Comparison of ENCODE assay signal across 8 cellular contexts in the genomic region with DNA sequence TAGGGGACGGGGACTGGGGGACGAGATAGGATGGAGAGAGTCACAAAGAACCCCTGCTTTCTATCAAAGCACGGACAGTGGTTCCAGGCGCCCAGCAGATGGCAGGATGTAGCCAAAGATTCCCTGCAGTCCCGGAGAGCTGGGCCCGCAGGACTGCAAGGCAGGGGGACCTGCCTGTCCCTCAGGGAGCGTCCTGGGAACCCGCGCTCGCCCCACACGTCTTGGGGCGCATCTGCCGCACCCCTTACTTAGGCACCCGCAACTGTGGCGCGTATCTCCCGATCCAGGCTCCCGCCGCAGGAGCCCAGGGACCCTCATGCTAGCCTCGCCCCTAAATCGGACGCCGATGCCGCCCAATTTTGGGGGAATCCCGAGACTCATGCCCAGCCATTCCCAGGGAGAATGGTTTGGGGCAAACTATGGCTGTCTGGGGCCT. TPM values are rescaled to one million over a fixed set of nuclear protein-coding genes. Genes with fewer than 3 reads are reported as not detected.
DNase-seq lines count a peak whose midpoint lies in the region; ATAC-seq and TF ChIP-seq lines count a peak whose summit lies in the region.

No MANE protein-coding gene starts in this region.

- intact Hi-C loops in dorsolateral prefrontal cortex (cut with DNase I): loop anchor here (2.0 to 10.0 kb wide), 5 partner anchors 92 to 762 kb away; no protein-coding TSS in a partner anchor
- intact Hi-C loops in left lung (cut with DNase I): no loop called here

- no peaks in the 10 kb centered on the region for H3K9me2 ChIP-seq in SK-N-SH

- TF ChIP-seq RAD21 in Ishikawa (IDR thresholded peaks at IDR 0.05; ENCODE audit: low read depth): peak; percentile 79
- peak; percentile 79 for TF ChIP-seq RAD21 in SK-N-SH (IDR thresholded peaks at IDR 0.05; ENCODE audit: low read length)

- H3K4me2 ChIP-seq in SK-N-SH: peak overlapping the region; percentile 100

- TF ChIP-seq EP300 in Ishikawa (IDR thresholded peaks at IDR 0.05; ENCODE audit: borderline replicate concordance): no peak
- no peak for TF ChIP-seq EP300 in SK-N-SH (IDR thresholded peaks at IDR 0.05; ENCODE audit: borderline replicate concordance in 1 of 2, low read depth in 1 of 2, low read length in 1 of 2)

- ATAC-seq in left lung: peak; percentile 95

- no peaks in the 10 kb centered on the region for H3K79me2 ChIP-seq in SK-N-SH (ENCODE audit: insufficient read depth)

- peak overlapping the region; percentile 38 to 68 for H3K4me3 ChIP-seq in SK-N-SH (ENCODE audit: low read depth in 2 of 2, low read length in 1 of 2)
- peak overlapping the region; percentile 31 to 78 (median 64) for H3K4me3 ChIP-seq in dorsolateral prefrontal cortex
- peak overlapping the region; percentile 27 to 50 for H3K4me3 ChIP-seq in left lung

- H3K36me3 ChIP-seq in SK-N-SH (replicated peaks in 1 of 2; ENCODE audit: control insufficient read depth in 1 of 2, insufficient read depth in 2 of 2, low read length in 1 of 2) (no peaks in the 10 kb centered on the region), left lung (no peaks in the 10 kb centered on the region)

- H3K27me3 ChIP-seq in SK-N-SH (ENCODE audit: insufficient read depth): peaks cover 15% of the 10 kb centered on the region
- peaks cover 0 to 8% (median 0%) of the 10 kb centered on the region in 45 donors for H3K27me3 ChIP-seq in dorsolateral prefrontal cortex
- peaks cover 0 to 39% of the 10 kb centered on the region in 2 donors for H3K27me3 ChIP-seq in left lung

- TF ChIP-seq CTCF in SK-N-SH (IDR thresholded peaks at IDR 0.05) (peak; percentile 72), dorsolateral prefrontal cortex (IDR thresholded peaks at IDR 0.05 in 54 of 56, conservative IDR thresholded peaks at IDR 0.05 in 2 of 56; ENCODE audit: low read depth in 1 of 56, partially characterized antibody in 56 of 56) (peak; percentile 22 to 90 (median 76)), left lung (IDR thresholded peaks at IDR 0.05) (peak; percentile 60 to 62)

- DNase-seq in activated T-cell treated with anti-CD3 and anti-CD28 coated beads for 48 hours (ENCODE audit: low read depth): peak; percentile 20
- DNase-seq in activated T-cell treated with anti-CD3 and anti-CD28 coated beads, Interleukin-2, amount 50 U/mL, for 1 hour: no peak
- peak; percentile 88 for DNase-seq in SK-N-SH
- DNase-seq in dorsolateral prefrontal cortex: peak; percentile 35 to 85 (median 76)
- peak; percentile 75 to 85 for DNase-seq in left lung
- DNase-seq in stimulated activated CD4-positive, alpha-beta T cell treated with anti-CD3 and anti-CD28 coated beads, Interleukin-4, amount 100 ng/mL, for 48 hours (ENCODE audit: low read depth in 2 of 2): peak; percentile 6 to 15
- no peak for DNase-seq in NK-92 treated with Interleukin-12 subunit alpha and Interleukin-12 subunit beta, amount 100 ng/mL, for 24 hours (lab: John Stamatoyannopoulos, UW)

- H3K27ac ChIP-seq in SK-N-SH (ENCODE audit: low read depth in 2 of 2, low read length in 1 of 2) (no peak overlapping the region), dorsolateral prefrontal cortex (peak overlapping the region in 6 of 59 donors; percentile 8 to 52 (median 27)), left lung (no peak overlapping the region)

- WGBS in SK-N-SH (ENCODE audit: low lambda C conversion rate): 2% methylated on average over 19 of the region's 25 CpGs

- H2AFZ ChIP-seq in SK-N-SH (ENCODE audit: low read depth): peak overlapping the region; percentile 99

- H3F3A ChIP-seq in SK-N-SH (replicated peaks; ENCODE audit: insufficient read depth): no peaks in the 10 kb centered on the region

- no peaks in the 10 kb centered on the region for H3K9me3 ChIP-seq in SK-N-SH
- H3K9me3 ChIP-seq in left lung: no peaks in the 10 kb centered on the region

- H3K4me1 ChIP-seq in SK-N-SH (ENCODE audit: control insufficient read depth in 1 of 2, insufficient read depth in 2 of 2, low read depth in 1 of 2, low read length in 1 of 2) (peaks cover 0 to 12% of the 10 kb centered on the region in 2 experiments; a peak in 1 of 4 replicates), left lung (peaks cover 0 to 22% of the 10 kb centered on the region in 2 donors)

- CTCF ChIA-PET in SK-N-SH (lab: Yijun Ruan, JAX): interaction anchor here (0.6 to 3.7 kb wide), 28 partner anchors 9 to 1277 kb away, joined by 3 to 17 read pairs (median 4); no protein-coding TSS in a partner anchor

- H3K9ac ChIP-seq in SK-N-SH: peak overlapping the region; percentile 52; the same call in 1 of the 2 replicates

- POLR2A ChIA-PET in SK-N-SH (lab: Yijun Ruan, JAX): no interaction called here

- H4K20me1 ChIP-seq in SK-N-SH (ENCODE audit: insufficient read depth): no peaks in the 10 kb centered on the region

TF ChIP-seq in Ishikawa, 13 proteins besides CTCF, POLR2A, EP300 and RAD21:
- TF ChIP-seq CEBPB (IDR thresholded peaks at IDR 0.05) (no peak), YY1 (IDR thresholded peaks at IDR 0.05; ENCODE audit: low read depth) (no peak), NFIC (IDR thresholded peaks at IDR 0.05) (no peak), TCF12 (IDR thresholded peaks at IDR 0.05; ENCODE audit: low read depth) (no peak), TEAD4 (IDR thresholded peaks at IDR 0.05) (no peak), CREB1 (IDR thresholded peaks at IDR 0.05; ENCODE audit: low read depth) (no peak), EGR1 (IDR thresholded peaks at IDR 0.05) (no peak)
- TF ChIP-seq, protein P1, sequence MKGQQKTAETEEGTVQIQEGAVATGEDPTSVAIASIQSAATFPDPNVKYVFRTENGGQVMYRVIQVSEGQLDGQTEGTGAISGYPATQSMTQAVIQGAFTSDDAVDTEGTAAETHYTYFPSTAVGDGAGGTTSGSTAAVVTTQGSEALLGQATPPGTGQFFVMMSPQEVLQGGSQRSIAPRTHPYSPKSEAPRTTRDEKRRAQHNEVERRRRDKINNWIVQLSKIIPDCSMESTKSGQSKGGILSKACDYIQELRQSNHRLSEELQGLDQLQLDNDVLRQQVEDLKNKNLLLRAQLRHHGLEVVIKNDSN (IDR thresholded peaks at IDR 0.05): no peak
- TF ChIP-seq, protein P2, sequence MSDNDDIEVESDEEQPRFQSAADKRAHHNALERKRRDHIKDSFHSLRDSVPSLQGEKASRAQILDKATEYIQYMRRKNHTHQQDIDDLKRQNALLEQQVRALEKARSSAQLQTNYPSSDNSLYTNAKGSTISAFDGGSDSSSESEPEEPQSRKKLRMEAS (IDR thresholded peaks at IDR 0.05): no peak
TF ChIP-seq in Ishikawa: peak in this region for 0.

TF ChIP-seq in SK-N-SH, 30 proteins besides CTCF, POLR2A, EP300 and RAD21:
- TF ChIP-seq SIN3A (IDR thresholded peaks at IDR 0.05; ENCODE audit: borderline replicate concordance, low read depth, low read length) (no peak), FOXM1 (IDR thresholded peaks at IDR 0.05; ENCODE audit: low read depth) (no peak), GATA2 (CRISPR knock-in tag; IDR thresholded peaks at IDR 0.05) (no peak), FOSL2 (IDR thresholded peaks at IDR 0.05; ENCODE audit: borderline replicate concordance, low read depth) (no peak), SMC3 (IDR thresholded peaks at IDR 0.05; ENCODE audit: low read depth, low read length) (peak; percentile 81), RCOR1 (IDR thresholded peaks at IDR 0.05; ENCODE audit: low read length) (no peak), TAF1 (IDR thresholded peaks at IDR 0.05; ENCODE audit: borderline replicate concordance, low read depth, low read length) (no peak)
- TF ChIP-seq, protein P3, sequence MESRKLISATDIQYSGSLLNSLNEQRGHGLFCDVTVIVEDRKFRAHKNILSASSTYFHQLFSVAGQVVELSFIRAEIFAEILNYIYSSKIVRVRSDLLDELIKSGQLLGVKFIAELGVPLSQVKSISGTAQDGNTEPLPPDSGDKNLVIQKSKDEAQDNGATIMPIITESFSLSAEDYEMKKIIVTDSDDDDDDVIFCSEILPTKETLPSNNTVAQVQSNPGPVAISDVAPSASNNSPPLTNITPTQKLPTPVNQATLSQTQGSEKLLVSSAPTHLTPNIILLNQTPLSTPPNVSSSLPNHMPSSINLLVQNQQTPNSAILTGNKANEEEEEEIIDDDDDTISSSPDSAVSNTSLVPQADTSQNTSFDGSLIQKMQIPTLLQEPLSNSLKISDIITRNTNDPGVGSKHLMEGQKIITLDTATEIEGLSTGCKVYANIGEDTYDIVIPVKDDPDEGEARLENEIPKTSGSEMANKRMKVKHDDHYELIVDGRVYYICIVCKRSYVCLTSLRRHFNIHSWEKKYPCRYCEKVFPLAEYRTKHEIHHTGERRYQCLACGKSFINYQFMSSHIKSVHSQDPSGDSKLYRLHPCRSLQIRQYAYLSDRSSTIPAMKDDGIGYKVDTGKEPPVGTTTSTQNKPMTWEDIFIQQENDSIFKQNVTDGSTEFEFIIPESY (IDR thresholded peaks at IDR 0.05; ENCODE audit: borderline replicate concordance, low read depth): no peak
- TF ChIP-seq, protein P4, sequence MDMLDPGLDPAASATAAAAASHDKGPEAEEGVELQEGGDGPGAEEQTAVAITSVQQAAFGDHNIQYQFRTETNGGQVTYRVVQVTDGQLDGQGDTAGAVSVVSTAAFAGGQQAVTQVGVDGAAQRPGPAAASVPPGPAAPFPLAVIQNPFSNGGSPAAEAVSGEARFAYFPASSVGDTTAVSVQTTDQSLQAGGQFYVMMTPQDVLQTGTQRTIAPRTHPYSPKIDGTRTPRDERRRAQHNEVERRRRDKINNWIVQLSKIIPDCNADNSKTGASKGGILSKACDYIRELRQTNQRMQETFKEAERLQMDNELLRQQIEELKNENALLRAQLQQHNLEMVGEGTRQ (IDR thresholded peaks at IDR 0.05; ENCODE audit: borderline replicate concordance, low read depth, low read length): no peak

RNA-seq across cellular contexts. Expression of a gene that starts 0.7 kb away (rescaled TPM):
- polyA plus RNA-seq in SK-N-SH (2012; rRNA removed): 0.06 and 0.20 TPM in 2 replicates
- polyA plus RNA-seq in SK-N-SH (2012; cell fraction: cytosol; rRNA removed): 0.09 TPM in 2 replicates
- polyA plus RNA-seq in SK-N-SH (2012; cell fraction: nucleus; rRNA removed): 0.11 and 0.23 TPM in 2 replicates
- total RNA-seq in dorsolateral prefrontal cortex (1 to 10 TPM; 1.5 to 5.0 (median 2.9) TPM), left lung (1 to 10 TPM in 1 of 2 donors, under 1 TPM in 1; 0.90 to 1.9 TPM)

RNA-seq across cellular contexts. Expression of a gene that starts 31.3 kb away (rescaled TPM):
- polyA plus RNA-seq in SK-N-SH (2012; rRNA removed): 3.0 and 3.8 TPM in 2 replicates
- polyA plus RNA-seq in SK-N-SH (2012; cell fraction: cytosol; rRNA removed): 3.9 and 4.5 TPM in 2 replicates
- polyA plus RNA-seq in SK-N-SH (2012; cell fraction: nucleus; rRNA removed): 0.97 and 1.3 TPM in 2 replicates
- total RNA-seq in dorsolateral prefrontal cortex (1 to 10 TPM in 97 of 120 experiments, under 1 TPM in 15, not detected in 8; 0.48 to 9.2 (median 2.4) TPM), left lung (1 to 10 TPM in 1 of 2 donors, under 1 TPM in 1; 0.73 to 1.8 TPM)

Comparison
In these comparisons a context has a peak if more than half of its experiments do, and no peak if none do; other contexts are left out.
1. DNase-seq: peak in activated T-cell treated with anti-CD3 and anti-CD28 coated beads for 48 hours (single experiment), SK-N-SH (single experiment), dorsolateral prefrontal cortex (10 of 10), left lung (2 of 2) and stimulated activated CD4-positive, alpha-beta T cell treated with anti-CD3 and anti-CD28 coated beads, Interleukin-4, amount 100 ng/mL, for 48 hours (2 of 2); none in activated T-cell treated with anti-CD3 and anti-CD28 coated beads, Interleukin-2, amount 50 U/mL, for 1 hour (single experiment) and NK-92 treated with Interleukin-12 subunit alpha and Interleukin-12 subunit beta, amount 100 ng/mL, for 24 hours (single experiment).
2. intact Hi-C loops: an anchor here in dorsolateral prefrontal cortex (2.0 to 10.0 kb wide); none called in left lung.
3. Peak in every context shown above with its lines, with median percentiles within 50 percentile points of each other: H3K4me3 ChIP-seq and CTCF ChIP-seq.